18 cellular contexts compared by ENCODE assay signal in genomic region chr20:50200482-50201104, GRCh38. TPM values are rescaled to one million over a fixed set of nuclear protein-coding genes. Genes with fewer than 3 reads are reported as not detected.
DNase-seq lines count a peak whose midpoint lies in the region; ATAC-seq, FAIRE-seq and TF ChIP-seq lines count a peak whose summit lies in the region.
"Had no signal": no experiment of that assay in that cellular context is flagged by ENCODE, and none has a peak within 500 bp of the region (broad histone marks: within the 10 kb centered on the region; RNA-seq: fewer than 3 reads in every experiment).

No MANE protein-coding gene starts in this region.

- H3K23ac ChIP-seq in H9 (ENCODE audit: insufficient read length, low read depth, low read length): no peak overlapping the region

- H3K9me3 Mint-ChIP-seq in H9: peaks cover 21 to 31% of the 10 kb centered on the region in 2 experiments
- peaks cover 18% of the 10 kb centered on the region for H3K9me3 Mint-ChIP-seq in CD8-positive, alpha-beta T cell

- H2BK5ac ChIP-seq in H9 (ENCODE audit: insufficient read length, low read length): no peak overlapping the region

- H3K36me3 ChIP-seq in body of pancreas (replicated peaks in 1 of 2; ENCODE audit: insufficient read depth in 1 of 2, low read depth in 2 of 2) (no peaks in the 10 kb centered on the region), pancreas (no peaks in the 10 kb centered on the region)
- no peaks in the 10 kb centered on the region for H3K36me3 ChIP-seq in CD8-positive, alpha-beta T cell (ENCODE audit: insufficient read depth, low read length)
- H3K36me3 ChIP-seq: BE2C had no signal

- no CpG with 5 or more reads among the region's 6 CpGs for WGBS in H9 (ENCODE audit: extremely low coverage, insufficient read length, low lambda C conversion rate)
- WGBS in body of pancreas, 2 donors: 38 to 71% methylated on average over 6 of the region's 6 CpGs
- 46 to 53% methylated on average over 6 of the region's 6 CpGs for WGBS in pancreas, 2 donors

- H3K4me1 ChIP-seq in H9 (ENCODE audit: insufficient read depth, low read length) (no peaks in the 10 kb centered on the region), body of pancreas (no peaks in the 10 kb centered on the region), pancreas (peaks cover 0 to 3% (median 0%) of the 10 kb centered on the region in 3 donors)
- no peaks in the 10 kb centered on the region for H3K4me1 ChIP-seq in CD8-positive, alpha-beta T cell (ENCODE audit: insufficient read depth, low read length)
- H3K4me1 ChIP-seq: BE2C had no signal

- no peak overlapping the region for H2BK12ac ChIP-seq in H9 (ENCODE audit: insufficient read length, low read depth, low read length)

- H3K27ac ChIP-seq in H9 (ENCODE audit: insufficient read length, low read depth, low read length): no peak overlapping the region
- peak overlapping the region in 2 of 4 donors; percentile 24 to 30 for H3K27ac ChIP-seq in body of pancreas
- peak overlapping the region in 1 of 4 donors; percentile 22 for H3K27ac ChIP-seq in pancreas
- no peak overlapping the region for H3K27ac ChIP-seq in CD8-positive, alpha-beta T cell (ENCODE audit: low read depth, low read length)
- no peak overlapping the region for H3K27ac ChIP-seq in coronary artery

- no peak overlapping the region for H2AFZ ChIP-seq in H9 (ENCODE audit: low read length)

- H2BK120ac ChIP-seq in H9 (ENCODE audit: low read depth, low read length, poor library complexity, severe bottlenecking): no peak overlapping the region

- TF ChIP-seq POLR2A in body of pancreas (IDR thresholded peaks at IDR 0.05): no peak

- peaks cover 2% of the 10 kb centered on the region; the same call in 1 of the 2 replicates for H3K27me3 Mint-ChIP-seq in H9 (ENCODE audit: low read depth)
- no peaks in the 10 kb centered on the region for H3K27me3 Mint-ChIP-seq in CD8-positive, alpha-beta T cell (ENCODE audit: low read depth)

- H3K18ac ChIP-seq in H9 (ENCODE audit: insufficient read length, low read depth, low read length): no peak overlapping the region

- H4K5ac ChIP-seq in H9 (ENCODE audit: insufficient read length, low read depth, low read length): no peak overlapping the region

- no peak overlapping the region for H2BK15ac ChIP-seq in H9 (ENCODE audit: low read depth, low read length)

- H3K27me3 ChIP-seq in H9 (ENCODE audit: insufficient read depth, low read length): no peaks in the 10 kb centered on the region
- no peaks in the 10 kb centered on the region for H3K27me3 ChIP-seq in body of pancreas
- no peaks in the 10 kb centered on the region for H3K27me3 ChIP-seq in pancreas
- H3K27me3 ChIP-seq in CD8-positive, alpha-beta T cell (ENCODE audit: insufficient read depth, low read length): no peaks in the 10 kb centered on the region
- H3K27me3 ChIP-seq: BE2C had no signal

- DNase-seq in H9 (no peak), body of pancreas (peak in 2 of 4 donors; percentile 51 to 57), left colon (no peak), pancreas (peak in 1 of 6 donors; percentile 67), mesenteric fat pad (ENCODE audit: low spot score) (no peak), coronary artery (ENCODE audit: low spot score) (no peak), SHP77 (lab: John Stamatoyannopoulos, UW) (no peak)
- no peak for DNase-seq in CD8-positive, alpha-beta T cell
- DNase-seq: BE2C; CD8-positive, alpha-beta memory T cell; Kasumi-1; MV-4-11; NCI-H1436; NCI-H226; NCI-H526 treated with DMSO at 0.1 percent for 48 hours; NK-92 treated with Interleukin-12 subunit alpha and Interleukin-12 subunit beta, amount 100 ng/mL, for 24 hours; OCI-M1 had no signal

- H3K23me2 ChIP-seq in H9 (ENCODE audit: insufficient read length, low read depth, low read length, poor library complexity, severe bottlenecking): no peaks in the 10 kb centered on the region

- no peak overlapping the region for H4K8ac ChIP-seq in H9 (replicated peaks; ENCODE audit: insufficient read length, low read depth, low read length)

- no peak for FAIRE-seq in pancreas (lab: Jason Lieb, UNC)

- H3K4ac ChIP-seq in H9 (ENCODE audit: low read depth, low read length): no peak overlapping the region

- peak; percentile 33 for ATAC-seq in body of pancreas
- peak; percentile 49 for ATAC-seq in left colon
- ATAC-seq in pancreas: peak; percentile 26 to 83 (median 51)
- no peak for ATAC-seq in CD8-positive, alpha-beta T cell
- ATAC-seq: SK-N-SH treated with all-trans-retinoic acid at 6 μM for 48 hours had no signal

- TF ChIP-seq CTCF in H9 (conservative IDR thresholded peaks at IDR 0.05) (no peak), body of pancreas (IDR thresholded peaks at IDR 0.05) (no peak), pancreas (IDR thresholded peaks at IDR 0.05) (no peak), coronary artery (IDR thresholded peaks at IDR 0.05) (no peak)
- TF ChIP-seq CTCF in CD8-positive, alpha-beta T cell (IDR thresholded peaks at IDR 0.05): no peak

- intact Hi-C loops in body of pancreas (cut with DNase I) (no loop called here), left colon (cut with DNase I, micrococcal nuclease) (no loop called here), pancreas (cut with DNase I) (no loop called here)
- intact Hi-C loops in CD8-positive, alpha-beta T cell (cut with DNase I, micrococcal nuclease): no loop called here

- peaks cover 5 to 22% (median 7%) of the 10 kb centered on the region in 3 experiments for H3K36me3 Mint-ChIP-seq in H9 (ENCODE audit: insufficient read depth in 1 of 3, low read depth in 3 of 3)
- H3K36me3 Mint-ChIP-seq in CD8-positive, alpha-beta T cell: no peaks in the 10 kb centered on the region

- no peaks in the 10 kb centered on the region for H3K79me2 ChIP-seq in H9 (ENCODE audit: insufficient read depth, low read length)

- peak overlapping the region in 2 of 3 experiments; percentile 17 to 84; a peak in 3 of 7 replicates for H3K27ac Mint-ChIP-seq in H9
- H3K27ac Mint-ChIP-seq in CD8-positive, alpha-beta T cell: no peak overlapping the region

- H3T11ph ChIP-seq in H9 (ENCODE audit: low read length): no peak overlapping the region

- peaks cover 14 to 22% of the 10 kb centered on the region in 2 experiments for H3K4me1 Mint-ChIP-seq in H9
- peaks cover under 1% of the 10 kb centered on the region for H3K4me1 Mint-ChIP-seq in CD8-positive, alpha-beta T cell (ENCODE audit: low read depth)

- H3K9ac ChIP-seq in H9 (ENCODE audit: extremely low read depth, insufficient read length, low read length): no peak overlapping the region

- no peaks in the 10 kb centered on the region for H4K20me1 ChIP-seq in H9 (ENCODE audit: control insufficient read depth, insufficient read depth, insufficient read length)

- H4K91ac ChIP-seq in H9 (ENCODE audit: insufficient read length, low read depth, low read length): no peak overlapping the region

- H3K4me3 Mint-ChIP-seq in H9: no peak overlapping the region
- no peak overlapping the region for H3K4me3 Mint-ChIP-seq in CD8-positive, alpha-beta T cell
- H3K4me3 Mint-ChIP-seq: CD8-positive, alpha-beta memory T cell had no signal

- no peaks in the 10 kb centered on the region for H3K9me3 ChIP-seq in H9 (ENCODE audit: control insufficient read depth, low read depth, low read length)
- no peaks in the 10 kb centered on the region for H3K9me3 ChIP-seq in body of pancreas
- no peaks in the 10 kb centered on the region for H3K9me3 ChIP-seq in pancreas
- H3K9me3 ChIP-seq in CD8-positive, alpha-beta T cell (ENCODE audit: low read length): no peaks in the 10 kb centered on the region

- peak overlapping the region; percentile 23; the same call in 1 of the 2 replicates for H3K14ac ChIP-seq in H9 (ENCODE audit: insufficient read depth, low read length)

- no peak overlapping the region for H2BK20ac ChIP-seq in H9 (ENCODE audit: low read depth, low read length, poor library complexity, severe bottlenecking)

- H3K79me1 ChIP-seq in H9 (ENCODE audit: insufficient read depth, low read depth, low read length, poor library complexity, severe bottlenecking): no peaks in the 10 kb centered on the region

- H3K56ac ChIP-seq in H9 (ENCODE audit: insufficient read length, low read depth, low read length): no peak overlapping the region

- CTCF ChIA-PET in CD8-positive, alpha-beta T cell (lab: Charles Lee): interaction anchor here (0.9 to 1.6 kb wide), 2 partner anchors 261 to 263 kb away, joined by 5 read pairs; no protein-coding TSS in a partner anchor

- POLR2A ChIA-PET in CD8-positive, alpha-beta T cell (lab: Charles Lee): interaction anchor here (0.6 kb wide), 1 partner anchor 328 kb away, joined by 3 read pairs; no protein-coding TSS in a partner anchor

- H3K4me2 ChIP-seq in H9 (ENCODE audit: insufficient read depth, insufficient read length, low read length): no peak overlapping the region

- H2AK5ac ChIP-seq in H9 (ENCODE audit: insufficient read length, low read length): no peak overlapping the region

- H3K4me3 ChIP-seq in body of pancreas (no peak overlapping the region), pancreas (no peak overlapping the region), coronary artery (no peak overlapping the region)
- H3K4me3 ChIP-seq in CD8-positive, alpha-beta T cell (ENCODE audit: low read depth, low read length): no peak overlapping the region

RNA-seq across cellular contexts. Expression of gene CEBPB, which starts 10.0 kb away (rescaled TPM):
- total RNA-seq in H9 (2021): 22.6 and 25.3 TPM in 2 replicates
- total RNA-seq in body of pancreas: 100 to 1,000 TPM in 1 of 2 donors, 10 to 100 TPM in 1; 47.7 to 104 TPM
- 10 to 100 TPM; 30.2 to 42.7 TPM for total RNA-seq in left colon
- total RNA-seq in pancreas: 10 to 100 TPM; 18.9 to 83.4 (median 37.0) TPM
- 10 to 100 TPM; 10.9 to 16.0 TPM for polyA plus RNA-seq in pancreas
- total RNA-seq in mesenteric fat pad: 434 TPM
- total RNA-seq in CD8-positive, alpha-beta T cell: 10 to 100 TPM; 37.2 to 37.6 TPM

RNA-seq across cellular contexts. Expression of gene PEDS1, which starts 47.1 kb away (rescaled TPM):
- total RNA-seq in H9 (2021): 29.3 and 32.4 TPM in 2 replicates
- total RNA-seq in body of pancreas: 1 to 10 TPM; 9.1 to 9.6 TPM
- total RNA-seq in left colon: 10 to 100 TPM; 21.4 to 29.6 TPM
- total RNA-seq in pancreas: 1 to 10 TPM; 3.5 to 9.8 (median 6.1) TPM
- 10 to 100 TPM in 1 of 2 donors, 1 to 10 TPM in 1; 9.0 to 11.0 TPM for polyA plus RNA-seq in pancreas
- total RNA-seq in mesenteric fat pad: 44.1 TPM
- 10 to 100 TPM; 19.0 to 20.8 TPM for total RNA-seq in CD8-positive, alpha-beta T cell
